In the genomic region with DNA sequence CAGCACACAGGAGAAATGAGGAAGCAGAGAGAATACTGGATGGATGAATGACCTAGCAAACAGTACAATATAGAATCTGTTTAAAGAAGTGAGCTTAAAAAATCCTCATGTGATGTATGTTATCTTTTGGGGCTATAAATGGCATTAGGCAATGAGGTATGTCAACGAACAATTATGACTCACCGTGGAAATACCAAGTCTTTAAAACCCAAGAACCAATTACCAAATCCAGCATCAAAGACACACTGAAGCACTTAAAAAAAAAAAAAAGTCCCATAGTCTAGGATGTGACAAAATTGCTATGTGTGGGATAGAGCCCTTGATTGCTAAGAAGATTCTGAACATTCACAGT, we compare ENCODE assay signal across 11 cellular contexts. TPM values are rescaled to one million over a fixed set of nuclear protein-coding genes. Genes with fewer than 3 reads are reported as not detected.
DNase-seq lines count a peak whose midpoint lies in the region; ATAC-seq and TF ChIP-seq lines count a peak whose summit lies in the region.
"Had no signal": no experiment of that assay in that cellular context is flagged by ENCODE, and none has a peak within 500 bp of the region (broad histone marks: within the 10 kb centered on the region; RNA-seq: fewer than 3 reads in every experiment).

No MANE protein-coding gene starts in this region.

- no peaks in the 10 kb centered on the region for H3K4me1 ChIP-seq in CD4-positive, CD25-positive, alpha-beta regulatory T cell (ENCODE audit: control insufficient read depth, insufficient read depth, low read length, poor library complexity, severe bottlenecking)
- no peaks in the 10 kb centered on the region for H3K4me1 ChIP-seq in Panc1 (ENCODE audit: control insufficient read depth, insufficient read depth, low read length)
- H3K4me1 ChIP-seq: parathyroid adenoma had no signal

- CTCF ChIA-PET in Panc1 (lab: Charles Lee) = interaction anchor here (0.7 kb wide), 1 partner anchor 26 kb away, joined by 3 read pairs; no protein-coding TSS in a partner anchor

- no peaks in the 10 kb centered on the region for H3K27me3 Mint-ChIP-seq in CD4-positive, CD25-positive, alpha-beta regulatory T cell
- H3K27me3 Mint-ChIP-seq in nephron progenitor cell (ENCODE audit: low read depth, poor library complexity) = peaks cover 4% of the 10 kb centered on the region

- H3K36me3 ChIP-seq in CD4-positive, CD25-positive, alpha-beta regulatory T cell (ENCODE audit: control insufficient read depth, insufficient read depth, low read length) = no peaks in the 10 kb centered on the region
- no peaks in the 10 kb centered on the region for H3K36me3 ChIP-seq in Panc1 (ENCODE audit: control insufficient read depth, insufficient read depth, low read length)

- BruUV-seq in Panc1 (replicated peaks; lab: Mats Ljungman, UMichigan) = no TSS peak

- intact Hi-C loops in Panc1 (cut with micrococcal nuclease; ENCODE audit: unreplicated experiment) = no loop called here

- no peak overlapping the region for H3K27ac ChIP-seq in CD4-positive, CD25-positive, alpha-beta regulatory T cell (ENCODE audit: insufficient read depth, low read length, poor library complexity, severe bottlenecking)
- H3K27ac ChIP-seq in Panc1 (ENCODE audit: low read length) = no peak overlapping the region
- H3K27ac ChIP-seq: parathyroid adenoma had no signal

- H3K4me3 Mint-ChIP-seq in CD4-positive, CD25-positive, alpha-beta regulatory T cell = no peak overlapping the region
- no peak overlapping the region for H3K4me3 Mint-ChIP-seq in nephron progenitor cell
- H3K4me3 Mint-ChIP-seq: CD8-positive, alpha-beta memory T cell had no signal

- H3K4me3 ChIP-seq in CD4-positive, CD25-positive, alpha-beta regulatory T cell (ENCODE audit: low read depth, low read length) = no peak overlapping the region
- H3K4me3 ChIP-seq in Panc1 (ENCODE audit: low read depth in 2 of 2, low read length in 2 of 2) = no peak overlapping the region

- peak; percentile 37 to 71 for ATAC-seq in CD4-positive, CD25-positive, alpha-beta regulatory T cell (ENCODE audit: low read depth in 2 of 2)
- peak; percentile 16; the same call in 1 of the 2 replicates for ATAC-seq in Panc1
- ATAC-seq in GM19328 (IDR thresholded peaks at IDR 0.05; ENCODE audit: unreplicated experiment) = no peak

- no peaks in the 10 kb centered on the region for H3K9me3 Mint-ChIP-seq in CD4-positive, CD25-positive, alpha-beta regulatory T cell
- H3K9me3 Mint-ChIP-seq in nephron progenitor cell = peaks cover 4% of the 10 kb centered on the region

- POLR2A ChIA-PET in Panc1 (lab: Charles Lee) = interaction anchor here (0.8 kb wide), 1 partner anchor 424 kb away, joined by 12 read pairs; no protein-coding TSS in a partner anchor

- H3K9me3 ChIP-seq in CD4-positive, CD25-positive, alpha-beta regulatory T cell (ENCODE audit: control insufficient read depth in 2 of 2, low read length in 2 of 2) = no peaks in the 10 kb centered on the region
- no peaks in the 10 kb centered on the region for H3K9me3 ChIP-seq in Panc1 (ENCODE audit: control insufficient read depth, insufficient read depth, low read depth, low read length)

- H3K27ac Mint-ChIP-seq in CD4-positive, CD25-positive, alpha-beta regulatory T cell = peak overlapping the region in 1 of 3 donors; percentile 52
- no peak overlapping the region for H3K27ac Mint-ChIP-seq in nephron progenitor cell

- H3K4me1 Mint-ChIP-seq in CD4-positive, CD25-positive, alpha-beta regulatory T cell = peaks cover 7 to 19% (median 10%) of the 10 kb centered on the region in 4 donors
- no peaks in the 10 kb centered on the region for H3K4me1 Mint-ChIP-seq in nephron progenitor cell

- no peaks in the 10 kb centered on the region for H3K27me3 ChIP-seq in CD4-positive, CD25-positive, alpha-beta regulatory T cell (ENCODE audit: control insufficient read depth, insufficient read depth, low read length)
- H3K27me3 ChIP-seq in Panc1 (ENCODE audit: control insufficient read depth, insufficient read depth, low read length) = no peaks in the 10 kb centered on the region

- TF ChIP-seq CTCF in GM13976 (IDR thresholded peaks at IDR 0.05; ENCODE audit: borderline replicate concordance, control extremely low read depth, extremely low read depth, insufficient read depth, missing control alignments) (no peak), Panc1 (IDR thresholded peaks at IDR 0.05) (no peak), nephron progenitor cell (IDR thresholded peaks at IDR 0.05) (no peak)

- no peak for DNase-seq in CD4-positive, CD25-positive, alpha-beta regulatory T cell
- DNase-seq in GM13976 (ENCODE audit: low spot score) (peak; percentile 66), Panc1 (ENCODE audit: low read depth, low spot score) (no peak), germinal center (ENCODE audit: low spot score) (peak; percentile 45), 8988T (no peak), nephron progenitor cell (no peak), pons (ENCODE audit: low spot score) (no peak)
- DNase-seq: CD8-positive, alpha-beta memory T cell; NCI-H187 had no signal

- H3K36me3 Mint-ChIP-seq in CD4-positive, CD25-positive, alpha-beta regulatory T cell = no peaks in the 10 kb centered on the region
- no peaks in the 10 kb centered on the region for H3K36me3 Mint-ChIP-seq in nephron progenitor cell (ENCODE audit: low read depth)
- H3K36me3 Mint-ChIP-seq: CD8-positive, alpha-beta memory T cell had no signal

- in situ Hi-C loops in GM13976 (cut with MboI; ENCODE audit: low sequenced_read_pairs, unreplicated experiment) (no loop called here), Panc1 (cut with HindIII; ENCODE audit: low pct_unique_long_range_greater_than_20kb, low sequenced_read_pairs) (no loop called here)

RNA-seq across cellular contexts. Expression of gene HERC1, which starts 36.3 kb away (rescaled TPM):
- 297 TPM for total RNA-seq in CD4-positive, CD25-positive, alpha-beta regulatory T cell
- polyA plus RNA-seq in CD4-positive, CD25-positive, alpha-beta regulatory T cell = 10 to 100 TPM; 22.7 to 29.2 (median 26.4) TPM
- 29.7 TPM for total RNA-seq in Panc1 (2021; ENCODE audit: unreplicated experiment)
- 23.3 TPM for polyA plus RNA-seq in Panc1 (2012; ENCODE audit: insufficient read length)

Comparison
In these comparisons a context has a peak if more than half of its experiments do, and no peak if none do; other contexts are left out.
1. DNase-seq: peak in GM13976 (single experiment) and germinal center (single experiment); none in CD4-positive, CD25-positive, alpha-beta regulatory T cell (0 of 3), Panc1 (single experiment), 8988T (single experiment), nephron progenitor cell (single experiment) and pons (single experiment).